Comparison of ENCODE assay signal across 18 cellular contexts in the genomic region with DNA sequence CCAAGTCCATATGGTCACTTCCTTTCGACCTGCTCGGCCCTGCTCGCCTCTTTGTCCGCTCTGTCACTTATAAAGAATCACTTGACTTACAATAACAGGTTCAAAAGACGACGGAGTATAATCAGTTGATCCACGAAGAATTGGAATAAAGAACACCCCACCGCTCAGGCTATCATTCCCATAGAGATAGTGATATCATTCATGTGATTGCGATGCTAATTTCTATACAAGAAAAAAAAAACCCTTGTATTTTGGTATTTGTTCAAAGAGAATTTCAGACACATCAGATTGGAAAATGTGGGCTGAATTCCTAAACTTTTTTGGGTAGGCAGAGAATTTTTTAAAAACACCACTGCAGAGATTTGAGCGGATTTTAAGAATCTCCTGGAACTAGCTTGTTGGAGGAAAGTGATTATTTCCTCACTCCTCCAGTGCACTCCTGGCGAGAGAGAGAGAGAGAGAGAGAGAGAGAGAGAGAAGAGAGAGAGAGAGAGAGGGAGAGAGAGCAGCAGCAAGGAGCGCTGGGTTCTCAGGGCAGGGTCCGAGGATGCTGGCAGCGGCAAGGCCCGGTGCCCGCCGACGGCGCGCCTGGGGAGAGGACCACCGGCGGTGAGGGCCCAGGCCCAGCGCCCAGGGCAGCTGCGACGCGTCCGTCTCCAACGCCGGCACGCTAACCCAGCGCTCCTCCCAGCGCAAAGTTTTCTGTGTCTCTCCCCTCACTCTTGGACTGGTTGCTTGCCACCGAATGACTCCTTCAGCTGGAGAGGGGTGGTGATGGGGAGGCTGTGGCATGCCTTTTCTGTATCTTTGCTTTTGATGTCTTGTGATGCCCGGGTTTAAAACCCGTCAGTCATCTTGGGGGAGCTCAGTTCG.
DNase-seq lines count a peak whose midpoint lies in the region; ATAC-seq and TF ChIP-seq lines count a peak whose summit lies in the region.
"Had no signal": no experiment of that assay in that cellular context is flagged by ENCODE, and none has a peak within 500 bp of the region (broad histone marks: within the 10 kb centered on the region; RNA-seq: fewer than 3 reads in every experiment).

No MANE protein-coding gene starts in this region.

- H3K9me3 ChIP-seq in HUES6 (ENCODE audit: control insufficient read depth, insufficient read depth, low read depth, low read length): no peaks in the 10 kb centered on the region
- H3K9me3 ChIP-seq in hepatocyte (ENCODE audit: low read depth): no peaks in the 10 kb centered on the region
- H3K9me3 ChIP-seq: body of pancreas, gastroesophageal sphincter had no signal

- peaks cover 62% of the 10 kb centered on the region for H3K27me3 Mint-ChIP-seq in T-helper 1 cell treated with Interleukin-12 subunit alpha and Interleukin-12 subunit beta and Interleukin-4 antibody, amounts not matched to agents 30 μg/mL and 1 μg/mL, for 36 hours (ENCODE audit: low read depth)

- no peak for TF ChIP-seq CTCF in hepatocyte (IDR thresholded peaks at IDR 0.05; ENCODE audit: poor library complexity)
- no peak for TF ChIP-seq CTCF in GM10248 (IDR thresholded peaks at IDR 0.05; ENCODE audit: control extremely low read depth, extremely low read depth, low read depth, missing control alignments)

- 12% methylated on average over 36 of the region's 36 CpGs for WGBS in hepatocyte (ENCODE audit: low lambda C conversion rate, missing lambda C conversion rate)

- no peak for DNase-seq in T-helper 1 cell
- peak; percentile 29 for DNase-seq in hepatocyte (ENCODE audit: low spot score)
- peak; percentile 34 for DNase-seq in pons (ENCODE audit: low spot score)
- no peak for DNase-seq in GM10248 (ENCODE audit: extremely low spot score)
- DNase-seq: GF-D8; NCI-H1048; NCI-H446; PC-3; stimulated activated CD4-positive, alpha-beta T cell treated with anti-CD3 and anti-CD28 coated beads, Interleukin-12 subunit alpha, Interleukin-12 subunit beta, amount 100 ng/mL, for 4 hours; SW 1271 had no signal

- CTCF ChIA-PET in GM10248 (lab: Yijun Ruan, JAX): interaction anchor here (1.0 to 1.7 kb wide), 2 partner anchors 8 to 12 kb away, joined by 3 to 4 read pairs; no protein-coding TSS in a partner anchor

- ATAC-seq in HG03108 (IDR thresholded peaks at IDR 0.05; ENCODE audit: unreplicated experiment) (no peak), GM21381 (IDR thresholded peaks at IDR 0.05; ENCODE audit: unreplicated experiment) (no peak)
- ATAC-seq: activated CD4-positive, CD25-positive, alpha-beta regulatory T cell treated with anti-CD3 and anti-CD28 coated beads, Interleukin-2, amount 50 U/mL, for 24 hours; body of pancreas; PC-3 had no signal

- no peaks in the 10 kb centered on the region for H3K79me2 ChIP-seq in hepatocyte

- H4K20me1 ChIP-seq in hepatocyte (ENCODE audit: insufficient read depth, poor library complexity, severe bottlenecking): no peaks in the 10 kb centered on the region

- H3K27me3 ChIP-seq in HUES6 (ENCODE audit: control insufficient read depth, insufficient read depth, low read length) (peaks cover 83% of the 10 kb centered on the region), hepatocyte (peaks cover 79% of the 10 kb centered on the region)

- H3K9me2 ChIP-seq in hepatocyte (replicated peaks; ENCODE audit: insufficient read depth): no peaks in the 10 kb centered on the region

- H3K36me3 ChIP-seq in HUES6 (ENCODE audit: control insufficient read depth, insufficient read depth, low read length) (no peaks in the 10 kb centered on the region), hepatocyte (replicated peaks; ENCODE audit: insufficient read depth, low read depth) (no peaks in the 10 kb centered on the region)
- H3K36me3 ChIP-seq: gastroesophageal sphincter had no signal

- H3K9ac ChIP-seq in HUES6 (ENCODE audit: low read length): no peak overlapping the region

- POLR2A ChIA-PET in GM10248 (lab: Yijun Ruan, JAX): no interaction called here

- H3K9me3 Mint-ChIP-seq in T-helper 1 cell treated with Interleukin-12 subunit alpha and Interleukin-12 subunit beta and Interleukin-4 antibody, amounts not matched to agents 30 μg/mL and 1 μg/mL, for 36 hours: no peaks in the 10 kb centered on the region
- H3K9me3 Mint-ChIP-seq: activated T-helper 2 cell treated with anti-CD3 and anti-CD28 coated beads, Interferon-gamma antibody, Interleukin-2, Interleukin-4, amounts not matched to agents 10 μg/mL and 5 μg/mL and 100 μg/mL, durations not matched to agents 14 hours and 24 hours and 36 hours had no signal

- peak overlapping the region; percentile 9 for H3K27ac Mint-ChIP-seq in T-helper 1 cell treated with Interleukin-12 subunit alpha and Interleukin-12 subunit beta and Interleukin-4 antibody, amounts not matched to agents 30 μg/mL and 1 μg/mL, for 36 hours

- H3K4me2 ChIP-seq in hepatocyte: peak overlapping the region; percentile 66

- H3K4me1 ChIP-seq in HUES6 (ENCODE audit: control insufficient read depth, insufficient read depth, low read length) (peaks cover 15% of the 10 kb centered on the region), hepatocyte (ENCODE audit: insufficient read depth) (peaks cover 36% of the 10 kb centered on the region)

- no peak overlapping the region for H2AFZ ChIP-seq in hepatocyte

- H3K27ac ChIP-seq in HUES6 (ENCODE audit: low read depth, low read length) (no peak overlapping the region), hepatocyte (no peak overlapping the region)
- H3K27ac ChIP-seq: body of pancreas had no signal

- H3K4me3 ChIP-seq in HUES6 (ENCODE audit: low read depth, low read length) (peak overlapping the region; percentile 55), hepatocyte (no peak overlapping the region)
- H3K4me3 ChIP-seq: body of pancreas had no signal

- H3K4me1 Mint-ChIP-seq in T-helper 1 cell treated with Interleukin-12 subunit alpha and Interleukin-12 subunit beta and Interleukin-4 antibody, amounts not matched to agents 30 μg/mL and 1 μg/mL, for 36 hours (ENCODE audit: low read depth): peaks cover 20% of the 10 kb centered on the region

- peaks cover 12% of the 10 kb centered on the region for H3K36me3 Mint-ChIP-seq in T-helper 1 cell treated with Interleukin-12 subunit alpha and Interleukin-12 subunit beta and Interleukin-4 antibody, amounts not matched to agents 30 μg/mL and 1 μg/mL, for 36 hours (ENCODE audit: low read depth)

- peak overlapping the region; percentile 3 for H3K4me3 Mint-ChIP-seq in T-helper 1 cell treated with Interleukin-12 subunit alpha and Interleukin-12 subunit beta and Interleukin-4 antibody, amounts not matched to agents 30 μg/mL and 1 μg/mL, for 36 hours

Comparison
In these comparisons a context has a peak if more than half of its experiments do, and no peak if none do; other contexts are left out.
1. DNase-seq: peak in hepatocyte (single experiment) and pons (single experiment); none in T-helper 1 cell (0 of 5) and GM10248 (single experiment).